In the genomic region with DNA sequence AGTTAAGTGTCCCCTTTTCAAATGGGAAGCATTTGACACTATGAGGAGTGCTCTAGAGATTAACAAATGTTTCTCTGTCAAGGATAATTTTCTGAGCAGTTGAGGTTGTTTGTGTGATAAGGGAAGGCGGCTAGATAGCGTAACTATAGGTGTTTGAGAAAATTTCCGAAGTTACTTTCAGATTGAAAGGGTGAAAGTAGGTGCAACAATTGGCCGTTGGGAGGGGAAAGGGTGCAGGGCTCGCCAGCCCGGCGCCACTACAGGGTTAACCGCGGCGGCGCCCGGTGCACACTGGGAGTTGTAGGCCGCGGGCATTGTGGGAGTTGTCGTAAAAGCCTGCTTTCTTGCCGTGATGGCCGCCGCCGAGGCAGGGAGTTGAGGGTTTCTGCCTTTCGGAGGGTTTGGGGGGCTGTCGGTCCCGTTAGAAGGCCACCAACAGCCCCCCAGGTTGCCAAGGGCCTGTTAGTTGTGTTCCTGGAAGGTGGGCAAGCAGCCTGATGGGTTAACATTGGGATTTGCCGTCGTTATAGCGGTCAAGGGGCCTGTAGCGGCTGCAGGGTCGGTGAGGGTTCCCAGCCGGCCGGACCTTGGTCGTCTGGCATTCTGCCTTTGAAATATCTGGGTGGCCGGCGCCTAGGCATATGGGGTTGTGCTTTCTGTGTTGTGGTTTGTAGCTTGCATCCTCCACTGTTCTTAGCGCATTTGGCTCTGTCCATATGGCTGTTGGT, we compare ENCODE assay signal across 8 cellular contexts. TPM values are rescaled to one million over a fixed set of nuclear protein-coding genes. Genes with fewer than 3 reads are reported as not detected.
DNase-seq lines count a peak whose midpoint lies in the region; ATAC-seq and TF ChIP-seq lines count a peak whose summit lies in the region.

No MANE protein-coding gene starts in this region.

- H3K36me3 ChIP-seq in psoas muscle (ENCODE audit: insufficient read depth in 1 of 2, low read depth in 1 of 2), result no peaks in the 10 kb centered on the region
- no peaks in the 10 kb centered on the region for H3K36me3 ChIP-seq in uterus

- H3K27ac ChIP-seq in right cardiac atrium (ENCODE audit: low read length) (peak overlapping the region; percentile 81), psoas muscle (peak overlapping the region; percentile 80), uterus (peak overlapping the region; percentile 75 to 85)

- intact Hi-C loops in right cardiac atrium (cut with DNase I), result no loop called here
- intact Hi-C loops in psoas muscle (cut with DNase I), result loop anchor here in 1 of 2 donors (5.0 to 10.0 kb wide), 2 partner anchors 38 to 161 kb away; a partner anchor contains a TSS
- intact Hi-C loops in uterus (cut with DNase I; ENCODE audit: low total_unique reads), result no loop called here

- peak overlapping the region; percentile 99 for H3K4me3 Mint-ChIP-seq in T-helper 1 cell treated with Interleukin-12 subunit alpha and Interleukin-12 subunit beta and Interleukin-4 antibody, amounts not matched to agents 30 μg/mL and 1 μg/mL, for 36 hours

- TF ChIP-seq CTCF in psoas muscle (IDR thresholded peaks at IDR 0.05) (no peak), uterus (IDR thresholded peaks at IDR 0.05) (peak in 2 of 4 experiments; percentile 8 to 32)

- ATAC-seq in HG02870 (IDR thresholded peaks at IDR 0.05; ENCODE audit: unreplicated experiment) (peak; percentile 98), right cardiac atrium (peak; percentile 100), psoas muscle (peak; percentile 99 to 100 (median 100))

- H3K9me3 Mint-ChIP-seq in T-helper 1 cell treated with Interleukin-12 subunit alpha and Interleukin-12 subunit beta and Interleukin-4 antibody, amounts not matched to agents 30 μg/mL and 1 μg/mL, for 36 hours, result peaks cover 6% of the 10 kb centered on the region

- TF ChIP-seq POLR2A in GM15510 (IDR thresholded peaks at IDR 0.05; ENCODE audit: borderline replicate concordance, extremely low read depth, insufficient read length) (peak; percentile 61), uterus (IDR thresholded peaks at IDR 0.05) (peak in 1 of 2 donors; percentile 30)

- H3K27me3 Mint-ChIP-seq in T-helper 1 cell treated with Interleukin-12 subunit alpha and Interleukin-12 subunit beta and Interleukin-4 antibody, amounts not matched to agents 30 μg/mL and 1 μg/mL, for 36 hours (ENCODE audit: low read depth), result peaks cover 17% of the 10 kb centered on the region

- peak overlapping the region; percentile 89 for H3K27ac Mint-ChIP-seq in T-helper 1 cell treated with Interleukin-12 subunit alpha and Interleukin-12 subunit beta and Interleukin-4 antibody, amounts not matched to agents 30 μg/mL and 1 μg/mL, for 36 hours

- DNase-seq in NCI-H146 (lab: John Stamatoyannopoulos, UW) (peak; percentile 77), anterior cingulate cortex (lab: John Stamatoyannopoulos, UW) (peak; percentile 38 to 90 (median 80)), right cardiac atrium (peak; percentile 86 to 94 (median 93)), psoas muscle (peak; percentile 89 to 92), uterus (peak; percentile 79 to 82)

- H3K4me1 ChIP-seq in right cardiac atrium (ENCODE audit: control insufficient read depth, insufficient read depth, low read length) (peaks cover 1% of the 10 kb centered on the region), psoas muscle (peaks cover 22% of the 10 kb centered on the region), uterus (peaks cover 0 to 6% of the 10 kb centered on the region in 2 donors)

- H3K9me3 ChIP-seq in right cardiac atrium (ENCODE audit: control insufficient read depth, low read length) (no peaks in the 10 kb centered on the region), psoas muscle (no peaks in the 10 kb centered on the region), uterus (no peaks in the 10 kb centered on the region)

- H3K4me3 ChIP-seq in right cardiac atrium (ENCODE audit: low read length) (peak overlapping the region; percentile 99), psoas muscle (peak overlapping the region; percentile 80), uterus (peak overlapping the region; percentile 86 to 96)

- peaks cover 10% of the 10 kb centered on the region for H3K36me3 Mint-ChIP-seq in T-helper 1 cell treated with Interleukin-12 subunit alpha and Interleukin-12 subunit beta and Interleukin-4 antibody, amounts not matched to agents 30 μg/mL and 1 μg/mL, for 36 hours (ENCODE audit: low read depth)

- under 1% methylated on average over 33 of the region's 33 CpGs for WGBS in right cardiac atrium
- 0 to 1% (median 0%) methylated on average over 33 of the region's 33 CpGs for WGBS in psoas muscle, 3 donors

- peaks cover 8% of the 10 kb centered on the region for H3K4me1 Mint-ChIP-seq in T-helper 1 cell treated with Interleukin-12 subunit alpha and Interleukin-12 subunit beta and Interleukin-4 antibody, amounts not matched to agents 30 μg/mL and 1 μg/mL, for 36 hours (ENCODE audit: low read depth)

- H3K27me3 ChIP-seq in right cardiac atrium (ENCODE audit: control insufficient read depth, insufficient read depth) (no peaks in the 10 kb centered on the region), psoas muscle (ENCODE audit: insufficient read depth in 3 of 3, low read length in 2 of 3) (peaks cover 1 to 12% (median 2%) of the 10 kb centered on the region in 3 donors), uterus (peaks cover 0 to 12% of the 10 kb centered on the region in 2 donors)

RNA-seq across cellular contexts. Expression of a gene that starts 36.5 kb away (rescaled TPM):
- 100 to 1,000 TPM; 102 to 147 (median 112) TPM for total RNA-seq in right cardiac atrium
- polyA plus RNA-seq in right cardiac atrium, result 69.1 TPM
- total RNA-seq in psoas muscle, result 10 to 100 TPM; 44.9 to 82.0 (median 62.5) TPM
- polyA plus RNA-seq in psoas muscle, result 10 to 100 TPM; 29.2 to 45.0 (median 29.5) TPM
- total RNA-seq in uterus, result 100 to 1,000 TPM in 2 of 4 donors, 10 to 100 TPM in 2; 27.9 to 161 (median 99.8) TPM

Comparison
In these comparisons a context has a peak if more than half of its experiments do, and no peak if none do; other contexts are left out.
1. Peak in every context shown above with its lines: DNase-seq, ATAC-seq, H3K4me3 ChIP-seq and H3K27ac ChIP-seq.